11 cellular contexts compared by ENCODE assay signal in the genomic region with DNA sequence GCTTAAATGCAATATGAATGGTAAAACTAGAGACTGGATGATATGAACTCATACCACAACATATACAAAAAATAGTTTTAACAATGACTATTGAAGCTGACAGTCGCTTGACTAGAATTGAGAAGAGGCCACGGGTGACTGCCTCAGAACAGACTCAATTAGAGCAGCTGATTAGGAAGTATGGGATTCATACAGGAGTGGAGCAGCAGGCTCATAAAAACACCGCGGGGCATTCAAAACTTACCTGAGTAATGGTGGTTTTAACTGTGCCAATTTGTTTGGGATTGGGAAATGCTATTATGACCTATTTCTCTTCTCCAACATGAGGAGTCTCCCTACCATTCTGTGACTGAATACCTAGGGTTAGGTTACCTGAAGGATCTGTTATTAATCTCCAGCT.
DNase-seq lines count a peak whose midpoint lies in the region; ATAC-seq lines count a peak whose summit lies in the region.
"Had no signal": no experiment of that assay in that cellular context is flagged by ENCODE, and none has a peak within 500 bp of the region (broad histone marks: within the 10 kb centered on the region; RNA-seq: fewer than 3 reads in every experiment).

No MANE protein-coding gene starts in this region.

- peaks cover 0 to 4% of the 10 kb centered on the region in 2 donors for H3K9me3 Mint-ChIP-seq in effector memory CD8-positive, alpha-beta T cell
- H3K9me3 Mint-ChIP-seq: T-helper 1 cell treated with Interleukin-12 subunit alpha and Interleukin-12 subunit beta and Interleukin-4 antibody, amounts not matched to agents 30 μg/mL and 1 μg/mL, for 36 hours had no signal

- DNase-seq in NCI-H1417 treated with DMSO at 0.1 percent for 48 hours (lab: John Stamatoyannopoulos, UW), result peak; percentile 89
- DNase-seq in SHP77 (lab: John Stamatoyannopoulos, UW), result peak; percentile 60 to 77
- DNase-seq in kidney tubule cell (ENCODE audit: low spot score), result peak; percentile 22
- no peak for DNase-seq in effector memory CD8-positive, alpha-beta T cell
- DNase-seq in HuH-7 (ENCODE audit: low spot score), result no peak
- DNase-seq: effector CD8-positive, alpha-beta T cell; testis had no signal

- no peak overlapping the region for H3K27ac ChIP-seq in ACC112 (ENCODE audit: low read depth, low read length)
- H3K27ac ChIP-seq: testis had no signal

- H3K79me2 ChIP-seq in ACC112 (ENCODE audit: control insufficient read depth, insufficient read depth, low read length, unreplicated experiment), result peaks cover 3% of the 10 kb centered on the region

- peaks cover 10 to 23% of the 10 kb centered on the region in 2 donors for H3K27me3 Mint-ChIP-seq in effector memory CD8-positive, alpha-beta T cell

- H3K27me3 ChIP-seq in ACC112 (ENCODE audit: insufficient read depth, low read length), result no peaks in the 10 kb centered on the region
- H3K27me3 ChIP-seq: testis had no signal

- no peaks in the 10 kb centered on the region for H3K36me3 ChIP-seq in ACC112 (ENCODE audit: insufficient read depth, low read length)

- H3K4me3 ChIP-seq in ACC112 (ENCODE audit: low read depth, low read length), result peak overlapping the region; percentile 96; the same call in 1 of the 2 replicates
- H3K4me3 ChIP-seq: testis had no signal

- no peak for ATAC-seq in HG03108 (IDR thresholded peaks at IDR 0.05; ENCODE audit: unreplicated experiment)
- no peak for ATAC-seq in effector memory CD8-positive, alpha-beta T cell (replicated peaks)
- no peak for ATAC-seq in GM21576 (IDR thresholded peaks at IDR 0.05; ENCODE audit: unreplicated experiment)

- no peaks in the 10 kb centered on the region for H3K4me1 Mint-ChIP-seq in effector memory CD8-positive, alpha-beta T cell (ENCODE audit: low read depth in 2 of 2)

- no peaks in the 10 kb centered on the region for H3K36me3 Mint-ChIP-seq in effector memory CD8-positive, alpha-beta T cell (ENCODE audit: insufficient read depth)

- H3K27ac Mint-ChIP-seq in effector memory CD8-positive, alpha-beta T cell, result no peak overlapping the region
- H3K27ac Mint-ChIP-seq: T-helper 1 cell treated with Interleukin-12 subunit alpha and Interleukin-12 subunit beta and Interleukin-4 antibody, amounts not matched to agents 30 μg/mL and 1 μg/mL, for 36 hours had no signal

- peaks cover 39% of the 10 kb centered on the region for H3K4me1 ChIP-seq in ACC112 (ENCODE audit: control insufficient read depth, insufficient read depth, low read length, unreplicated experiment)

- H3K4me3 Mint-ChIP-seq in effector memory CD8-positive, alpha-beta T cell, result no peak overlapping the region
- H3K4me3 Mint-ChIP-seq: T-helper 1 cell treated with Interleukin-12 subunit alpha and Interleukin-12 subunit beta and Interleukin-4 antibody, amounts not matched to agents 30 μg/mL and 1 μg/mL, for 36 hours had no signal

- H2AFZ ChIP-seq in ACC112 (ENCODE audit: low read length, unreplicated experiment), result no peak overlapping the region

Comparison
In these comparisons a context has a peak if more than half of its experiments do, and no peak if none do; other contexts are left out.
1. DNase-seq: peak in NCI-H1417 treated with DMSO at 0.1 percent for 48 hours (single experiment), SHP77 (2 of 2) and kidney tubule cell (single experiment); none in effector memory CD8-positive, alpha-beta T cell (0 of 3) and HuH-7 (single experiment).